ENCODE assay signal across 20 cellular contexts in genomic region chr17:51097708-51098446, GRCh38. TPM values are rescaled to one million over a fixed set of nuclear protein-coding genes. Genes with fewer than 3 reads are reported as not detected.
A peak's percentile ranks its signal among the peaks of the same experiment; 100 is the strongest.
DNase-seq lines count a peak whose midpoint lies in the region; ATAC-seq, FAIRE-seq and TF ChIP-seq lines count a peak whose summit lies in the region.
"Had no signal": no experiment of that assay in that cellular context is flagged by ENCODE, and none has a peak within 500 bp of the region (broad histone marks: within the 10 kb centered on the region; RNA-seq: fewer than 3 reads in every experiment).

No MANE protein-coding gene starts in this region.

- H3K4me3 ChIP-seq in KMS-11 (IDR thresholded peaks at IDR 0.05; ENCODE audit: insufficient read depth, low read depth, low read length) (no peak overlapping the region), endodermal cell (ENCODE audit: low read length) (no peak overlapping the region), small intestine (ENCODE audit: low read depth in 1 of 2, low read length in 2 of 2) (no peak overlapping the region)
- H3K4me3 ChIP-seq: gastroesophageal sphincter, PC-9, psoas muscle had no signal

- H3K4me3 Mint-ChIP-seq in endodermal cell = no peak overlapping the region
- H3K4me3 Mint-ChIP-seq: activated naive CD8-positive, alpha-beta T cell; stimulated activated memory B cell treated with anti-CD40 and anti-IgM and Interleukin-4, amounts not matched to agents 10 μg/mL and 1 μg/mL and 100 μg/mL, for 72 hours had no signal

- peak; percentile 25 for DNase-seq in NCI-H510A treated with DMSO at 0.1 percent for 48 hours (lab: John Stamatoyannopoulos, UW)
- no peak for DNase-seq in NCI-H510A (lab: John Stamatoyannopoulos, UW)
- peak; percentile 21 for DNase-seq in endodermal cell
- DNase-seq in small intestine = peak; percentile 89
- DNase-seq in ACHN = no peak
- DNase-seq: activated CD4-positive, alpha-beta T cell treated with anti-CD3 and anti-CD28 coated beads for 4 hours; brain microvascular endothelial cell; CD4-positive, alpha-beta memory T cell; dermis blood vessel endothelial cell; H7; naive thymus-derived CD8-positive, alpha-beta T cell; NCI-H146; PC-9; psoas muscle had no signal

- H4K20me1 ChIP-seq in KMS-11 (ENCODE audit: insufficient read depth) = no peaks in the 10 kb centered on the region

- no peaks in the 10 kb centered on the region for H3K27me3 Mint-ChIP-seq in endodermal cell (ENCODE audit: insufficient read depth)
- H3K27me3 Mint-ChIP-seq: activated naive CD8-positive, alpha-beta T cell; CD4-positive, alpha-beta memory T cell; naive thymus-derived CD8-positive, alpha-beta T cell; stimulated activated memory B cell treated with anti-CD40 and anti-IgM and Interleukin-4, amounts not matched to agents 10 μg/mL and 1 μg/mL and 100 μg/mL, for 72 hours had no signal

- H3K27ac ChIP-seq in KMS-11 (peak overlapping the region; percentile 69), endodermal cell (ENCODE audit: low read depth, low read length) (no peak overlapping the region), small intestine (ENCODE audit: low read depth in 1 of 2, low read length in 1 of 2) (peak overlapping the region in 1 of 2 donors; percentile 79)
- H3K27ac ChIP-seq: brain microvascular endothelial cell, gastroesophageal sphincter, PC-9, psoas muscle had no signal

- 87 to 93% methylated on average over 3 to 4 of the region's 4 CpGs for WGBS in endodermal cell (ENCODE audit: insufficient coverage in 1 of 2, insufficient read length in 1 of 2), 2 experiments
- WGBS in small intestine, 3 donors = 5 to 57% (median 36%) methylated on average over 4 of the region's 4 CpGs

- H3K9me3 ChIP-seq in endodermal cell (ENCODE audit: control insufficient read depth, low read length) = no peaks in the 10 kb centered on the region
- no peaks in the 10 kb centered on the region for H3K9me3 ChIP-seq in small intestine (ENCODE audit: control insufficient read depth, low read depth)
- H3K9me3 ChIP-seq: gastroesophageal sphincter, psoas muscle had no signal

- FAIRE-seq in small intestine (lab: Jason Lieb, UNC) = no peak

- H3K4me2 ChIP-seq in KMS-11 = peak overlapping the region; percentile 8
- H3K4me2 ChIP-seq: PC-9 had no signal

- no peak overlapping the region for H2AFZ ChIP-seq in KMS-11 (ENCODE audit: low read depth)
- H2AFZ ChIP-seq: PC-9 had no signal

- no peaks in the 10 kb centered on the region for H3K27me3 ChIP-seq in KMS-11 (ENCODE audit: insufficient read depth, low read depth)
- H3K27me3 ChIP-seq in endodermal cell (ENCODE audit: control insufficient read depth, insufficient read depth, low read length, poor library complexity, severe bottlenecking) = no peaks in the 10 kb centered on the region
- no peaks in the 10 kb centered on the region for H3K27me3 ChIP-seq in small intestine (ENCODE audit: control insufficient read depth in 2 of 2, insufficient read depth in 2 of 2, low read length in 2 of 2)
- H3K27me3 ChIP-seq: brain microvascular endothelial cell, gastroesophageal sphincter had no signal

- TF ChIP-seq CTCF in KMS-11 (conservative IDR thresholded peaks at IDR 0.05; ENCODE audit: low read depth, low read length) = no peak
- TF ChIP-seq CTCF in endodermal cell (conservative IDR thresholded peaks at IDR 0.05) = no peak

- no peak overlapping the region for H3K27ac Mint-ChIP-seq in endodermal cell
- H3K27ac Mint-ChIP-seq: activated naive CD8-positive, alpha-beta T cell; naive thymus-derived CD8-positive, alpha-beta T cell; stimulated activated memory B cell treated with anti-CD40 and anti-IgM and Interleukin-4, amounts not matched to agents 10 μg/mL and 1 μg/mL and 100 μg/mL, for 72 hours had no signal

- H3K4me1 Mint-ChIP-seq in endodermal cell = no peaks in the 10 kb centered on the region

- H3K79me2 ChIP-seq in KMS-11 (ENCODE audit: insufficient read depth, low read depth) = peaks cover 16% of the 10 kb centered on the region

- ATAC-seq in HG03280 (IDR thresholded peaks at IDR 0.05; ENCODE audit: unreplicated experiment) (no peak), GM18868 (IDR thresholded peaks at IDR 0.05; ENCODE audit: unreplicated experiment) (no peak)
- ATAC-seq: gastroesophageal sphincter; naive thymus-derived CD8-positive, alpha-beta T cell; stimulated activated memory B cell treated with anti-CD40 and anti-IgM and Interleukin-4, amounts not matched to agents 10 μg/mL and 1 μg/mL and 100 μg/mL, for 72 hours had no signal

- in situ Hi-C loops in ACHN (cut with HindIII; ENCODE audit: low pct_ligation_motif_present, low pct_unique_long_range_greater_than_20kb, low sequenced_read_pairs) = no loop called here

- no peaks in the 10 kb centered on the region for H3K36me3 Mint-ChIP-seq in endodermal cell (ENCODE audit: low read depth)

- H3K4me1 ChIP-seq in KMS-11 (ENCODE audit: low read depth, poor library complexity, severe bottlenecking) = peaks cover 78% of the 10 kb centered on the region
- H3K4me1 ChIP-seq in endodermal cell (ENCODE audit: control insufficient read depth, insufficient read depth, low read length) = no peaks in the 10 kb centered on the region
- peaks cover 3 to 4% of the 10 kb centered on the region in 2 donors for H3K4me1 ChIP-seq in small intestine (ENCODE audit: control insufficient read depth in 2 of 2, insufficient read depth in 1 of 2, low read depth in 1 of 2, low read length in 1 of 2)

- H3K9ac ChIP-seq in KMS-11 (no peak overlapping the region; the same call in 1 of the 2 replicates), endodermal cell (ENCODE audit: extremely low read depth, low read length, poor library complexity, severe bottlenecking) (no peak overlapping the region)

- no peaks in the 10 kb centered on the region for H3K9me3 Mint-ChIP-seq in endodermal cell
- H3K9me3 Mint-ChIP-seq: CD4-positive, alpha-beta memory T cell; naive thymus-derived CD8-positive, alpha-beta T cell; stimulated activated memory B cell treated with anti-CD40 and anti-IgM and Interleukin-4, amounts not matched to agents 10 μg/mL and 1 μg/mL and 100 μg/mL, for 72 hours had no signal

- H3K36me3 ChIP-seq in KMS-11 (ENCODE audit: insufficient read depth) (no peaks in the 10 kb centered on the region), endodermal cell (ENCODE audit: control insufficient read depth, insufficient read depth, low read length) (no peaks in the 10 kb centered on the region), small intestine (ENCODE audit: control insufficient read depth in 2 of 2, insufficient read depth in 2 of 2, low read length in 2 of 2) (no peaks in the 10 kb centered on the region)
- H3K36me3 ChIP-seq: brain microvascular endothelial cell had no signal

RNA-seq across cellular contexts. Expression of gene SPAG9, which starts 22.8 kb away (rescaled TPM):
- 10 to 100 TPM; 64.8 to 77.7 TPM for total RNA-seq in endodermal cell
- polyA plus RNA-seq in endodermal cell (2013, experiment 1 of 2) = 140 TPM
- 131 TPM for polyA plus RNA-seq in endodermal cell (2013, experiment 2 of 2)
- polyA plus RNA-seq in small intestine = 10 to 100 TPM; 14.1 to 21.3 (median 15.7) TPM

RNA-seq across cellular contexts. Expression of gene NME1, which starts 55.5 kb away (rescaled TPM):
- 100 to 1,000 TPM in 1 of 2 donors, 10 to 100 TPM in 1; 99.6 to 107 TPM for total RNA-seq in endodermal cell
- 134 TPM for polyA plus RNA-seq in endodermal cell (2013, experiment 1 of 2)
- 136 TPM for polyA plus RNA-seq in endodermal cell (2013, experiment 2 of 2)
- polyA plus RNA-seq in small intestine = 100 to 1,000 TPM in 1 of 3 donors, 10 to 100 TPM in 2; 18.6 to 175 (median 41.9) TPM

Comparison
In these comparisons a context has a peak if more than half of its experiments do, and no peak if none do; other contexts are left out.
1. DNase-seq: peak in NCI-H510A treated with DMSO at 0.1 percent for 48 hours (single experiment), endodermal cell (single experiment) and small intestine (single experiment); none in NCI-H510A (single experiment) and ACHN (single experiment).